ENCODE assay signal across 1 cellular context in genomic region chr20:23370873-23371272, GRCh38.
A peak's percentile ranks its signal among the peaks of the same experiment; 100 is the strongest.
TF ChIP-seq lines count a peak whose summit lies in the region.

No MANE protein-coding gene starts in this region.

TF ChIP-seq in K562, 482 proteins besides CTCF, POLR2A, EP300 and RAD21:
- TF ChIP-seq FUS (optimal IDR thresholded peaks at IDR 0.05; ENCODE audit: low read depth, low read length), result no peak
- TF ChIP-seq POLR2AphosphoS2 (IDR thresholded peaks at IDR 0.05; ENCODE audit: low read length), result 0 out of 2 replicates have a peak, but pooled peaks have one; percentile 43
TF ChIP-seq in K562: peak in this region for 1.
